Comparison of ENCODE assay signal across 9 cellular contexts in the genomic region with DNA sequence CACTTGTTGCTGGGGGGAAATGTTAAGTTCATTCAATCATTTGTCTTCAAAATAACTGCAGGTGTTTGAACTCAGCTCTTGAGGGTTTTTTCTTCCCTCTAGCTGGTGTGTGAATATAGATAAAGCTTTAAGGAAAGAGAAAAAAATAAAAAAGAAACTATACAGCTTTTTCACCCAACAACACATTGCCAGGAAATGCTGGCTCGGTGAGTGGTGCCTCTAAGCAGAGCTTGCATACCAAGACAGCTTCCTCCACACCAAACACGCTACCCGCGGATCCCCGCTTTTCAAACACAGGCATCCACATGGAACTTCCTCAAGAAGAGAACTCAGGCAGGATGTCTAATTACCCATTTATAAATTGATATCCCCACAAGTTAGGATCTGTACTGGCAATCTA.
A peak's percentile ranks its signal among the peaks of the same experiment; 100 is the strongest.
DNase-seq lines count a peak whose midpoint lies in the region; ATAC-seq and TF ChIP-seq lines count a peak whose summit lies in the region.
"Had no signal": no experiment of that assay in that cellular context is flagged by ENCODE, and none has a peak within 500 bp of the region (broad histone marks: within the 10 kb centered on the region; RNA-seq: fewer than 3 reads in every experiment).

No MANE protein-coding gene starts in this region.

- 54 to 61% (median 60%) methylated on average over 5 of the region's 5 CpGs for WGBS in heart left ventricle, 4 donors

- CTCF ChIA-PET in GM10248 (lab: Yijun Ruan, JAX) = interaction anchor here (0.8 to 3.7 kb wide), 8 partner anchors 10 to 45 kb away, joined by 3 to 24 read pairs (median 8); no protein-coding TSS in a partner anchor

- H3K27ac ChIP-seq in heart left ventricle = no peak overlapping the region
- H3K27ac ChIP-seq: SK-N-MC had no signal

- TF ChIP-seq POLR2A in Raji (IDR thresholded peaks at IDR 0.05; ENCODE audit: insufficient read depth, low read depth, low read length) = peak; percentile 36; the same call in 1 of the 2 replicates
- TF ChIP-seq POLR2A in heart left ventricle (IDR thresholded peaks at IDR 0.05) = no peak

- POLR2A ChIA-PET in GM10248 (lab: Yijun Ruan, JAX) = interaction anchor here (1.3 kb wide), 1 partner anchor 14 kb away, joined by 4 read pairs; no protein-coding TSS in a partner anchor

- H3K9me3 ChIP-seq in heart left ventricle = no peaks in the 10 kb centered on the region

- H3K4me1 ChIP-seq in heart left ventricle = peaks cover 0 to 15% (median 0%) of the 10 kb centered on the region in 12 donors

- no peak overlapping the region for H3K4me3 ChIP-seq in fibroblast of pulmonary artery (replicated peaks; ENCODE audit: low read depth, low read length)
- H3K4me3 ChIP-seq in heart left ventricle = no peak overlapping the region
- H3K4me3 ChIP-seq: SK-N-MC had no signal

- no peak for TF ChIP-seq CTCF in GM10248 (IDR thresholded peaks at IDR 0.05; ENCODE audit: control extremely low read depth, extremely low read depth, low read depth, missing control alignments)
- no peak for TF ChIP-seq CTCF in fibroblast of pulmonary artery (IDR thresholded peaks at IDR 0.05; ENCODE audit: low read length, missing control alignments)
- TF ChIP-seq CTCF in heart left ventricle (IDR thresholded peaks at IDR 0.05) = no peak

- ATAC-seq in GM21786 (IDR thresholded peaks at IDR 0.05; ENCODE audit: unreplicated experiment) = peak; percentile 41
- no peak for ATAC-seq in heart left ventricle
- ATAC-seq in GM21717 (IDR thresholded peaks at IDR 0.05; ENCODE audit: unreplicated experiment) = no peak

- DNase-seq in GM10248 (ENCODE audit: extremely low spot score) (peak; percentile 22), fibroblast of pulmonary artery (ENCODE audit: low read depth) (peak; percentile 33), HuH-7 (ENCODE audit: low spot score) (no peak), heart left ventricle (no peak), NAMALWA (ENCODE audit: low spot score) (no peak)

- H3K36me3 ChIP-seq in heart left ventricle = no peaks in the 10 kb centered on the region

- intact Hi-C loops in heart left ventricle (cut with DNase I) = no loop called here

- H3K27me3 ChIP-seq in heart left ventricle = no peaks in the 10 kb centered on the region

Comparison
In these comparisons a context has a peak if more than half of its experiments do, and no peak if none do; other contexts are left out.
1. DNase-seq: peak in GM10248 (single experiment) and fibroblast of pulmonary artery (single experiment); none in HuH-7 (single experiment), heart left ventricle (0 of 5) and NAMALWA (single experiment).